In genomic region chr19:44615529-44616247, GRCh38 we compare ENCODE assay signal across 31 cellular contexts. TPM values are rescaled to one million over a fixed set of nuclear protein-coding genes. Genes with fewer than 3 reads are reported as not detected.
A peak's percentile ranks its signal among the peaks of the same experiment; 100 is the strongest.
DNase-seq lines count a peak whose midpoint lies in the region; ATAC-seq, FAIRE-seq and TF ChIP-seq lines count a peak whose summit lies in the region.
"Had no signal": no experiment of that assay in that cellular context is flagged by ENCODE, and none has a peak within 500 bp of the region (broad histone marks: within the 10 kb centered on the region; RNA-seq: fewer than 3 reads in every experiment).

No MANE protein-coding gene starts in this region.

- peaks cover 4% of the 10 kb centered on the region; the same call in 1 of the 2 replicates for H3K4me1 ChIP-seq in GM23338 (ENCODE audit: insufficient read depth)
- H3K4me1 ChIP-seq in endothelial cell of umbilical vein (ENCODE audit: control insufficient read depth, extremely low read depth, insufficient read depth, low read length): no peaks in the 10 kb centered on the region
- peaks cover 13% of the 10 kb centered on the region for H3K4me1 ChIP-seq in mesenchymal stem cell (ENCODE audit: control insufficient read depth, insufficient read depth, low read depth, low read length)
- H3K4me1 ChIP-seq in osteoblast (ENCODE audit: insufficient read depth, low read length): peaks cover 3% of the 10 kb centered on the region
- no peaks in the 10 kb centered on the region for H3K4me1 ChIP-seq in suprapubic skin
- H3K4me1 ChIP-seq: adrenal gland, parathyroid adenoma, uterus had no signal

- H3K23ac ChIP-seq in mesenchymal stem cell (ENCODE audit: low read length in 2 of 2): no peak overlapping the region

- DNase-seq in GM23338 (ENCODE audit: low spot score) (no peak), Kasumi-1 (lab: John Stamatoyannopoulos, UW) (peak; percentile 13 to 29), endothelial cell of umbilical vein (ENCODE audit: low read depth, low spot score) (no peak), mesenchymal stem cell (no peak), osteoblast (ENCODE audit: insufficient read length, low spot score, missing footprints) (no peak), suprapubic skin (ENCODE audit: low spot score in 2 of 2) (no peak)
- DNase-seq: activated CD4-positive, alpha-beta T cell treated with anti-CD3 and anti-CD28 coated beads, Interleukin-2, amount 50 U/mL, for 4 hours; activated CD4-positive, CD25-positive, alpha-beta regulatory T cell; activated naive CD4-positive, alpha-beta T cell treated with anti-CD3 and anti-CD28 coated beads for 36 hours; adrenal gland; brain microvascular endothelial cell; Calu3; DND-41; NCI-H1105; NCI-H187 treated with DMSO at 0.1 percent for 48 hours; NCI-H748 treated with DMSO at 0.1 percent for 48 hours; nephron progenitor cell; OCI-M1; right cardiac atrium; stimulated activated CD4-positive, alpha-beta T cell treated with anti-CD3 and anti-CD28 coated beads, Interleukin-12 subunit alpha, Interleukin-12 subunit beta, amount 100 ng/mL, for 4 hours; stimulated activated CD4-positive, alpha-beta T cell treated with anti-CD3 and anti-CD28 coated beads, Interleukin-4, amount 100 ng/mL, for 1 hour; uterus had no signal

- no peak for TF ChIP-seq EP300 in suprapubic skin (IDR thresholded peaks at IDR 0.05)

- H2BK120ac ChIP-seq in mesenchymal stem cell (ENCODE audit: low read depth, low read length): no peak overlapping the region

- H3K9ac ChIP-seq in endothelial cell of umbilical vein (replicated peaks; ENCODE audit: extremely low read depth, insufficient read depth, low read length) (no peak overlapping the region), mesenchymal stem cell (ENCODE audit: low read length) (no peak overlapping the region)
- H3K9ac ChIP-seq: parathyroid adenoma had no signal

- H3K27ac Mint-ChIP-seq in GM23338: no peak overlapping the region
- H3K27ac Mint-ChIP-seq in stimulated activated memory B cell treated with anti-CD40 and anti-IgM and Interleukin-4, amounts not matched to agents 10 μg/mL and 1 μg/mL and 100 μg/mL, for 72 hours: no peak overlapping the region
- H3K27ac Mint-ChIP-seq: activated naive CD4-positive, alpha-beta T cell treated with anti-CD3 and anti-CD28 coated beads for 36 hours; nephron progenitor cell had no signal

- H3K9me2 ChIP-seq in GM23338 (ENCODE audit: insufficient read depth): 0 out of 2 replicates have a peak, but pooled peaks cover 4% of the 10 kb centered on the region

- ATAC-seq in GM23338 (peak; percentile 50; the same call in 2 of the 3 replicates), GM18505 (IDR thresholded peaks at IDR 0.05; ENCODE audit: unreplicated experiment) (no peak)
- ATAC-seq in stimulated activated memory B cell treated with anti-CD40 and anti-IgM and Interleukin-4, amounts not matched to agents 10 μg/mL and 1 μg/mL and 100 μg/mL, for 72 hours: no peak
- ATAC-seq: SK-N-SH treated with all-trans-retinoic acid at 6 μM for 48 hours had no signal

- H3K18ac ChIP-seq in mesenchymal stem cell (ENCODE audit: low read depth in 1 of 2, low read length in 2 of 2): no peak overlapping the region

- no TSS peak for BruUV-seq in endothelial cell of umbilical vein (replicated peaks; lab: Mats Ljungman, UMichigan)

- dilution Hi-C loops in endothelial cell of umbilical vein (cut with MboI; ENCODE audit: extremely low pct_ligation_motif_present, low sequenced_read_pairs): no loop called here

- CTCF ChIA-PET in endothelial cell of umbilical vein (lab: Charles Lee): interaction anchor here (0.8 to 1.4 kb wide), 3 partner anchors 28 to 155 kb away, joined by 4 to 7 read pairs (median 5); partner anchors contain the start of gene PVR

- H3K79me2 ChIP-seq in GM23338 (replicated peaks; ENCODE audit: insufficient read depth) (no peaks in the 10 kb centered on the region), endothelial cell of umbilical vein (ENCODE audit: control insufficient read depth, insufficient read depth, low read length) (no peaks in the 10 kb centered on the region), osteoblast (ENCODE audit: insufficient read depth, low read length) (no peaks in the 10 kb centered on the region)
- H3K79me2 ChIP-seq: parathyroid adenoma had no signal

- no peaks in the 10 kb centered on the region for H3K9me1 ChIP-seq in endothelial cell of umbilical vein (replicated peaks; ENCODE audit: control insufficient read depth, extremely low read depth, insufficient read depth, low read length)

- no peak overlapping the region for H2BK5ac ChIP-seq in mesenchymal stem cell (ENCODE audit: low read depth, low read length, poor library complexity, severe bottlenecking)

- peaks cover 2% of the 10 kb centered on the region for H3K27me3 Mint-ChIP-seq in GM23338 (ENCODE audit: insufficient read depth, low read depth, poor library complexity)
- H3K27me3 Mint-ChIP-seq in stimulated activated memory B cell treated with anti-CD40 and anti-IgM and Interleukin-4, amounts not matched to agents 10 μg/mL and 1 μg/mL and 100 μg/mL, for 72 hours: peaks cover 10% of the 10 kb centered on the region

- H3K14ac ChIP-seq in mesenchymal stem cell (ENCODE audit: low read length in 2 of 2): no peak overlapping the region

- TF ChIP-seq POLR2A in endothelial cell of umbilical vein (IDR thresholded peaks at IDR 0.05; ENCODE audit: low read depth, low read length) (no peak), suprapubic skin (IDR thresholded peaks at IDR 0.05) (no peak), GM18505 (IDR thresholded peaks at IDR 0.05; ENCODE audit: borderline replicate concordance, extremely low read depth, insufficient read depth, insufficient read length) (no peak)

- H3K4me1 Mint-ChIP-seq in GM23338: peaks cover 2% of the 10 kb centered on the region; the same call in 1 of the 3 replicates
- no peaks in the 10 kb centered on the region for H3K4me1 Mint-ChIP-seq in stimulated activated memory B cell treated with anti-CD40 and anti-IgM and Interleukin-4, amounts not matched to agents 10 μg/mL and 1 μg/mL and 100 μg/mL, for 72 hours
- H3K4me1 Mint-ChIP-seq: nephron progenitor cell had no signal

- H3K9me3 ChIP-seq in endothelial cell of umbilical vein (replicated peaks; ENCODE audit: control insufficient read depth, insufficient read depth, low read length) (no peaks in the 10 kb centered on the region), mesenchymal stem cell (ENCODE audit: control insufficient read depth, low read length) (no peaks in the 10 kb centered on the region), osteoblast (ENCODE audit: low read depth, low read length) (no peaks in the 10 kb centered on the region), suprapubic skin (no peaks in the 10 kb centered on the region)
- H3K9me3 ChIP-seq: adrenal gland, uterus had no signal

- no peak overlapping the region for H4K91ac ChIP-seq in mesenchymal stem cell (ENCODE audit: low read length)

- no peak overlapping the region for H3K4ac ChIP-seq in mesenchymal stem cell (ENCODE audit: low read depth in 1 of 2, low read length in 2 of 2)

- H2AFZ ChIP-seq in GM23338 (no peak overlapping the region), endothelial cell of umbilical vein (ENCODE audit: low read depth, low read length) (peak overlapping the region; percentile 32), mesenchymal stem cell (ENCODE audit: low read depth, low read length) (no peak overlapping the region), osteoblast (ENCODE audit: low read length) (no peak overlapping the region)
- H2AFZ ChIP-seq: parathyroid adenoma had no signal

- H3K36me3 Mint-ChIP-seq in GM23338 (ENCODE audit: low read depth): no peaks in the 10 kb centered on the region
- H3K36me3 Mint-ChIP-seq in stimulated activated memory B cell treated with anti-CD40 and anti-IgM and Interleukin-4, amounts not matched to agents 10 μg/mL and 1 μg/mL and 100 μg/mL, for 72 hours: no peaks in the 10 kb centered on the region

- intact Hi-C loops in endothelial cell of umbilical vein (cut with micrococcal nuclease): no loop called here

- H3K27ac ChIP-seq in GM23338 (ENCODE audit: low read depth) (no peak overlapping the region), endothelial cell of umbilical vein (ENCODE audit: insufficient read depth, low read depth, low read length) (no peak overlapping the region), mesenchymal stem cell (ENCODE audit: low read length, poor library complexity, severe bottlenecking) (no peak overlapping the region), osteoblast (ENCODE audit: low read depth, low read length) (no peak overlapping the region), suprapubic skin (no peak overlapping the region)
- H3K27ac ChIP-seq: adrenal gland, brain microvascular endothelial cell, C4-2B, parathyroid adenoma, uterus had no signal

- peaks cover 2% of the 10 kb centered on the region; the same call in 1 of the 3 replicates for H3K9me3 Mint-ChIP-seq in GM23338
- H3K9me3 Mint-ChIP-seq in stimulated activated memory B cell treated with anti-CD40 and anti-IgM and Interleukin-4, amounts not matched to agents 10 μg/mL and 1 μg/mL and 100 μg/mL, for 72 hours: no peaks in the 10 kb centered on the region
- H3K9me3 Mint-ChIP-seq: activated naive CD4-positive, alpha-beta T cell treated with anti-CD3 and anti-CD28 coated beads for 36 hours; nephron progenitor cell had no signal

- peak overlapping the region; percentile 57 for H2AK5ac ChIP-seq in mesenchymal stem cell (ENCODE audit: low read length, severe bottlenecking)

- H3K4me2 ChIP-seq in GM23338: no peak overlapping the region
- H3K4me2 ChIP-seq in endothelial cell of umbilical vein (ENCODE audit: insufficient read depth, low read length): no peak overlapping the region
- H3K4me2 ChIP-seq in mesenchymal stem cell (ENCODE audit: low read length, poor library complexity, severe bottlenecking): no peak overlapping the region
- no peak overlapping the region for H3K4me2 ChIP-seq in osteoblast (ENCODE audit: insufficient read depth, low read length)

- H3K36me3 ChIP-seq in GM23338 (ENCODE audit: insufficient read depth) (no peaks in the 10 kb centered on the region), endothelial cell of umbilical vein (ENCODE audit: control insufficient read depth in 2 of 2, extremely low read depth in 1 of 2, insufficient read depth in 2 of 2, low read length in 2 of 2) (no peaks in the 10 kb centered on the region), mesenchymal stem cell (ENCODE audit: control insufficient read depth in 1 of 2, insufficient read depth in 2 of 2, low read depth in 1 of 2, low read length in 2 of 2) (no peaks in the 10 kb centered on the region), osteoblast (ENCODE audit: insufficient read depth, low read length) (no peaks in the 10 kb centered on the region), suprapubic skin (no peaks in the 10 kb centered on the region)
- H3K36me3 ChIP-seq: adrenal gland, brain microvascular endothelial cell, uterus had no signal

- WGBS in mesenchymal stem cell: 86% methylated on average over 7 of the region's 10 CpGs
- WGBS in suprapubic skin: 76% methylated on average over 10 of the region's 10 CpGs

- no peak overlapping the region for H2BK12ac ChIP-seq in mesenchymal stem cell (ENCODE audit: low read length in 2 of 2)

- no peak overlapping the region for H3K4me3 Mint-ChIP-seq in GM23338
- H3K4me3 Mint-ChIP-seq in stimulated activated memory B cell treated with anti-CD40 and anti-IgM and Interleukin-4, amounts not matched to agents 10 μg/mL and 1 μg/mL and 100 μg/mL, for 72 hours: no peak overlapping the region
- H3K4me3 Mint-ChIP-seq: activated naive CD4-positive, alpha-beta T cell treated with anti-CD3 and anti-CD28 coated beads for 36 hours; nephron progenitor cell had no signal

- no peak overlapping the region for H4K8ac ChIP-seq in mesenchymal stem cell (ENCODE audit: low read length)

- no peak overlapping the region for H2BK15ac ChIP-seq in mesenchymal stem cell (ENCODE audit: low read depth, poor library complexity, severe bottlenecking)

- H3F3A ChIP-seq in GM23338 (replicated peaks; ENCODE audit: low read depth): no peaks in the 10 kb centered on the region

- FAIRE-seq in endothelial cell of umbilical vein (lab: Jason Lieb, UNC): peak; percentile 12
- FAIRE-seq: islet of Langerhans had no signal

- TF ChIP-seq CTCF in GM23338 (conservative IDR thresholded peaks at IDR 0.05; ENCODE audit: low read depth in 2 of 2) (no peak), endothelial cell of umbilical vein (IDR thresholded peaks at IDR 0.05; ENCODE audit: extremely low read depth in 1 of 2, insufficient read depth in 1 of 2, low read depth in 1 of 2, low read length in 2 of 2) (no peak), osteoblast (IDR thresholded peaks at IDR 0.05; ENCODE audit: extremely low read depth, low read depth, low read length) (no peak), suprapubic skin (IDR thresholded peaks at IDR 0.05) (no peak)

- POLR2A ChIA-PET in endothelial cell of umbilical vein (lab: Charles Lee): interaction anchor here (1.0 kb wide), 1 partner anchor 32 kb away, joined by 3 read pairs; no protein-coding TSS in a partner anchor

- H4K20me1 ChIP-seq in GM23338 (replicated peaks; ENCODE audit: insufficient read depth): no peaks in the 10 kb centered on the region
- no peaks in the 10 kb centered on the region for H4K20me1 ChIP-seq in endothelial cell of umbilical vein (replicated peaks; ENCODE audit: control insufficient read depth, extremely low read depth, insufficient read depth, low read length)
- H4K20me1 ChIP-seq in osteoblast (ENCODE audit: insufficient read depth, low read length): no peaks in the 10 kb centered on the region

- no peak overlapping the region for H3K4me3 ChIP-seq in GM23338
- no peak overlapping the region for H3K4me3 ChIP-seq in endothelial cell of umbilical vein (replicated peaks in 1 of 3; ENCODE audit: insufficient read depth in 1 of 3, low read depth in 1 of 3, low read length in 3 of 3)
- no peak overlapping the region for H3K4me3 ChIP-seq in mesenchymal stem cell (ENCODE audit: insufficient read depth in 1 of 2, low read depth in 1 of 2, low read length in 2 of 2)
- no peak overlapping the region for H3K4me3 ChIP-seq in osteoblast (ENCODE audit: insufficient read depth, low read length)
- no peak overlapping the region for H3K4me3 ChIP-seq in suprapubic skin
- H3K4me3 ChIP-seq: adrenal gland, uterus had no signal

- H3K27me3 ChIP-seq in GM23338 (ENCODE audit: insufficient read depth) (no peaks in the 10 kb centered on the region), endothelial cell of umbilical vein (ENCODE audit: control insufficient read depth in 2 of 2, insufficient read depth in 2 of 2, low read length in 2 of 2) (no peaks in the 10 kb centered on the region), mesenchymal stem cell (ENCODE audit: control insufficient read depth in 1 of 2, insufficient read depth in 1 of 2, low read length in 2 of 2) (peaks cover 0 to 18% of the 10 kb centered on the region in 2 experiments), osteoblast (ENCODE audit: insufficient read depth, low read length) (no peaks in the 10 kb centered on the region), suprapubic skin (no peaks in the 10 kb centered on the region)
- H3K27me3 ChIP-seq: adrenal gland, brain microvascular endothelial cell, uterus had no signal

- H3K79me1 ChIP-seq in mesenchymal stem cell (replicated peaks; ENCODE audit: low read length, poor library complexity, severe bottlenecking): no peaks in the 10 kb centered on the region

RNA-seq across cellular contexts. Expression of gene IGSF23, which starts 2.3 kb away (rescaled TPM):
- total RNA-seq in GM23338 (2014; rRNA removed; shearing (Covaris generic)): not detected in 2 replicates
- polyA plus RNA-seq in GM23338 (2016; fragmentation: Nextera tagmentation; extraction: Ambion mirVana) (not detected in 2 replicates), endothelial cell of umbilical vein (0.73 and 0.81 TPM in 2 replicates)
- total RNA-seq in endothelial cell of umbilical vein (0.35 TPM in 1 of 2 replicates, not detected in the other), osteoblast (not detected in 2 replicates), suprapubic skin (not detected)
- 0.58 and 0.59 TPM in 2 replicates for polyA plus RNA-seq in endothelial cell of umbilical vein (2011; cell fraction: cytosol; rRNA removed)
- 0.28 and 0.39 TPM in 2 replicates for polyA plus RNA-seq in endothelial cell of umbilical vein (2011; cell fraction: nucleus; rRNA removed)
- polyA plus RNA-seq in endothelial cell of umbilical vein (2012): 0.78 and 1.4 TPM in 2 replicates
- polyA minus RNA-seq in endothelial cell of umbilical vein: 0.42 TPM in 1 of 2 replicates, not detected in the other
- not detected for polyA minus RNA-seq in endothelial cell of umbilical vein (2011; cell fraction: cytosol; rRNA and poly(A)+ RNA removed)
- not detected in 2 replicates for polyA minus RNA-seq in endothelial cell of umbilical vein (2011; cell fraction: nucleus; rRNA and poly(A)+ RNA removed)
- polyA plus RNA-seq in mesenchymal stem cell (2013, experiment 1 of 2): 0.08 TPM
- 0.21 TPM for polyA plus RNA-seq in mesenchymal stem cell (2013, experiment 2 of 2)
- total RNA-seq: activated naive CD4-positive, alpha-beta T cell treated with anti-CD3 and anti-CD28 coated beads for 36 hours; adrenal gland; Calu3; glomerular endothelial cell; LHCN-M2; lung microvascular endothelial cell; right cardiac atrium; uterus had no signal
- polyA plus RNA-seq: adrenal gland, right cardiac atrium had no signal

RNA-seq across cellular contexts. Expression of gene PVR, which starts 28.0 kb away (rescaled TPM):
- 15.0 and 19.0 TPM in 2 replicates for total RNA-seq in GM23338 (2014; rRNA removed; shearing (Covaris generic))
- polyA plus RNA-seq in GM23338 (2016; fragmentation: Nextera tagmentation; extraction: Ambion mirVana) (3.6 and 4.8 TPM in 2 replicates), endothelial cell of umbilical vein (226 and 276 TPM in 2 replicates)
- total RNA-seq in endothelial cell of umbilical vein (133 and 199 TPM in 2 replicates), osteoblast (50.1 and 53.6 TPM in 2 replicates), suprapubic skin (10 to 100 TPM; 14.0 to 24.6 (median 15.5) TPM)
- polyA plus RNA-seq in endothelial cell of umbilical vein (2011; cell fraction: cytosol; rRNA removed): 186 and 209 TPM in 2 replicates
- 237 and 251 TPM in 2 replicates for polyA plus RNA-seq in endothelial cell of umbilical vein (2011; cell fraction: nucleus; rRNA removed)
- 200 and 203 TPM in 2 replicates for polyA plus RNA-seq in endothelial cell of umbilical vein (2012)
- 236 and 278 TPM in 2 replicates for polyA minus RNA-seq in endothelial cell of umbilical vein
- polyA minus RNA-seq in endothelial cell of umbilical vein (2011; cell fraction: cytosol; rRNA and poly(A)+ RNA removed): 32.5 TPM
- 124 and 132 TPM in 2 replicates for polyA minus RNA-seq in endothelial cell of umbilical vein (2011; cell fraction: nucleus; rRNA and poly(A)+ RNA removed)
- polyA plus RNA-seq in mesenchymal stem cell (2013, experiment 1 of 2): 32.2 TPM
- polyA plus RNA-seq in mesenchymal stem cell (2013, experiment 2 of 2): 33.3 TPM

RNA-seq across cellular contexts. Expression of gene CEACAM19, which starts 55.6 kb away (rescaled TPM):
- 0.16 and 0.38 TPM in 2 replicates for total RNA-seq in GM23338 (2014; rRNA removed; shearing (Covaris generic))
- polyA plus RNA-seq in GM23338 (2016; fragmentation: Nextera tagmentation; extraction: Ambion mirVana): 0.56 and 0.76 TPM in 2 replicates
- 9.9 and 13.0 TPM in 2 replicates for total RNA-seq in endothelial cell of umbilical vein
- 14.5 and 23.2 TPM in 2 replicates for polyA plus RNA-seq in endothelial cell of umbilical vein
- 4.2 and 7.2 TPM in 2 replicates for polyA plus RNA-seq in endothelial cell of umbilical vein (2011; cell fraction: cytosol; rRNA removed)
- polyA plus RNA-seq in endothelial cell of umbilical vein (2011; cell fraction: nucleus; rRNA removed): 68.3 and 92.4 TPM in 2 replicates
- polyA plus RNA-seq in endothelial cell of umbilical vein (2012): 11.6 and 13.1 TPM in 2 replicates
- 25.3 and 27.7 TPM in 2 replicates for polyA minus RNA-seq in endothelial cell of umbilical vein
- 0.72 TPM for polyA minus RNA-seq in endothelial cell of umbilical vein (2011; cell fraction: cytosol; rRNA and poly(A)+ RNA removed)
- 49.7 and 51.3 TPM in 2 replicates for polyA minus RNA-seq in endothelial cell of umbilical vein (2011; cell fraction: nucleus; rRNA and poly(A)+ RNA removed)
- polyA plus RNA-seq in mesenchymal stem cell (2013, experiment 1 of 2): 2.2 TPM
- polyA plus RNA-seq in mesenchymal stem cell (2013, experiment 2 of 2): 1.8 TPM
- 0.72 and 1.2 TPM in 2 replicates for total RNA-seq in osteoblast
- 10 to 100 TPM in 1 of 4 donors, 1 to 10 TPM in 3; 5.7 to 11.7 (median 8.4) TPM for total RNA-seq in suprapubic skin

Comparison
In these comparisons a context has a peak if more than half of its experiments do, and no peak if none do; other contexts are left out.
1. DNase-seq: peak in Kasumi-1 (2 of 2); none in GM23338 (single experiment), endothelial cell of umbilical vein (single experiment), mesenchymal stem cell (single experiment), osteoblast (single experiment) and suprapubic skin (0 of 2).